ENCODE assay signal across 16 cellular contexts in genomic region chr21:28773036-28773435, GRCh38.
"Had no signal": no experiment of that assay in that cellular context is flagged by ENCODE, and none has a peak within 500 bp of the region (broad histone marks: within the 10 kb centered on the region; RNA-seq: fewer than 3 reads in every experiment).

No MANE protein-coding gene starts in this region.

- H3K36me3 ChIP-seq: adrenal gland, left lung, thyroid gland had no signal

- H3K4me1 Mint-ChIP-seq: T-helper 17 cell had no signal

- H3K9me3 Mint-ChIP-seq: activated naive CD4-positive, alpha-beta T cell treated with anti-CD3 and anti-CD28 coated beads for 36 hours; central memory CD8-positive, alpha-beta T cell; immature natural killer cell; neural crest cell had no signal

- ATAC-seq: activated T-helper 17 cell treated with anti-CD3 and anti-CD28 coated beads, Interleukin-2, amount 50 U/mL, for 72 hours; body of pancreas; left lung; T-helper 17 cell had no signal

- H3K9me3 ChIP-seq: adrenal gland, body of pancreas, left lung, SK-N-SH, thyroid gland had no signal

- H3K27me3 ChIP-seq: adrenal gland, body of pancreas, left lung, thyroid gland had no signal

- H3K27ac Mint-ChIP-seq: activated naive CD4-positive, alpha-beta T cell treated with anti-CD3 and anti-CD28 coated beads for 36 hours; activated T-helper 17 cell treated with anti-CD3 and anti-CD28 coated beads, Interleukin-2, amount 50 U/mL, for 72 hours; T-helper 17 cell had no signal

- DNase-seq: activated CD4-positive, alpha-beta T cell treated with anti-CD3 and anti-CD28 coated beads, Interleukin-2, amount 50 U/mL, for 1 hour; activated CD4-positive, CD25-positive, alpha-beta regulatory T cell; activated naive CD4-positive, alpha-beta T cell treated with anti-CD3 and anti-CD28 coated beads for 36 hours; activated T-cell treated with anti-CD3 and anti-CD28 coated beads for 4 hours; adrenal gland; body of pancreas; effector memory CD4-positive, alpha-beta T cell; glutamatergic neuron; immature natural killer cell; left lung; SK-N-SH; T-helper 17 cell; thyroid gland had no signal

- H3K4me1 ChIP-seq: adrenal gland had no signal

- H3K27ac ChIP-seq: adrenal gland, body of pancreas, left lung, thyroid gland had no signal

- H3K4me3 ChIP-seq: adrenal gland, body of pancreas, left lung, thyroid gland had no signal

- H3K27me3 Mint-ChIP-seq: activated T-helper 17 cell treated with anti-CD3 and anti-CD28 coated beads, Interleukin-2, amount 50 U/mL, for 72 hours; central memory CD8-positive, alpha-beta T cell; T-helper 17 cell had no signal

- H3K4me3 Mint-ChIP-seq: activated naive CD4-positive, alpha-beta T cell treated with anti-CD3 and anti-CD28 coated beads for 36 hours; activated T-helper 17 cell treated with anti-CD3 and anti-CD28 coated beads, Interleukin-2, amount 50 U/mL, for 72 hours; central memory CD8-positive, alpha-beta T cell; immature natural killer cell; neural crest cell; T-helper 17 cell had no signal
